In the genomic region with DNA sequence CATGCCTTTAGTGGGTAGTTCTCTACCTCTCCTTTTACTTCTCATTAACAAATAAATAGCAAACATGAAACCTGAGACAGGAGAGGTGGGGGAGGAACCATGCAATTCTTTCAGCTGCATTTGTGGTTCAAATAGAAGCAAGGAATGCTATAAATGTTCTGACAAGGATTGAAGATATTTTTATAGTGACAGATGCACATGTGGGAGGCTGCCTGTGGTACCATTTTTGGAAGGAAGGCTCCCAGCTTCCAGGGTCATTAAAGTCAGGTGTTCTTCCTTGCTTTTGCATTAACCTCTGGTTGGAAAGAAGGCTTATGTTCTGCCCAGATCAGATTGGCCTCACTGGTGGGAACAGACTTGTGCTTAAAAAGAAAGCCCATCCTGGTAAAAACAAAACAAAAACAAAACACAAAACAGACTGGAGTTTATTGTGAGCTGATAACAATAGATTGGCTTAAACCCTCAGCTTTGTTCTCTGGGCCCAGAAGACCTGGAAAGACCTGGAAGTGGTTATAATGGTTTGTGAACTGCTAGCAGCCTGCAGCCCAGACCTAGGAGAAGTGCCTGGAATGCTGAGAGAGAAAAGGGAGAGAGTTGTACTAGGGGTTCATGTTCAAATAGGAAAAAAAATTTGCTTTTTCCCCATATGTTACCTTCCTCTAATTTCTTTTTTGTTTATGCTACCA, we compare ENCODE assay signal across 17 cellular contexts.
DNase-seq lines count a peak whose midpoint lies in the region; ATAC-seq and TF ChIP-seq lines count a peak whose summit lies in the region.
"Had no signal": no experiment of that assay in that cellular context is flagged by ENCODE, and none has a peak within 500 bp of the region (broad histone marks: within the 10 kb centered on the region; RNA-seq: fewer than 3 reads in every experiment).

No MANE protein-coding gene starts in this region.

- intact Hi-C loops in A673 (cut with micrococcal nuclease; ENCODE audit: unreplicated experiment), result loop anchor here (1.0 to 2.0 kb wide), 2 partner anchors 133 to 350 kb away; no protein-coding TSS in a partner anchor

- in situ Hi-C loops in astrocyte of the spinal cord (cut with HindIII; ENCODE audit: low sequenced_read_pairs), result no loop called here

- POLR2A ChIA-PET in A673 (lab: Charles Lee; ENCODE audit: low non-redundant PET), result no interaction called here

- H3K27ac Mint-ChIP-seq in activated naive CD4-positive, alpha-beta T cell treated with anti-CD3 and anti-CD28 coated beads, Interleukin-2, amount 50 U/mL, for 72 hours, result no peak overlapping the region
- H3K27ac Mint-ChIP-seq: CD8-positive, alpha-beta memory T cell had no signal

- no peaks in the 10 kb centered on the region for H3K36me3 ChIP-seq in H7 (replicated peaks; ENCODE audit: control insufficient read depth, insufficient read depth, low read length)
- H3K36me3 ChIP-seq in mesodermal cell (ENCODE audit: control insufficient read depth, insufficient read depth, low read length), result no peaks in the 10 kb centered on the region
- no peaks in the 10 kb centered on the region for H3K36me3 ChIP-seq in A673 (ENCODE audit: insufficient read depth, low read length, poor library complexity, severe bottlenecking)
- H3K36me3 ChIP-seq: transverse colon had no signal

- DNase-seq in A172 (ENCODE audit: low spot score), result peak; percentile 6
- DNase-seq in H7, result peak; percentile 33
- DNase-seq in astrocyte of the spinal cord (ENCODE audit: low read depth, low spot score), result peak; percentile 6
- DNase-seq in A673 (ENCODE audit: low spot score), result no peak
- DNase-seq in kidney tubule cell (ENCODE audit: low spot score), result no peak
- no peak for DNase-seq in activated naive CD4-positive, alpha-beta T cell treated with anti-CD3 and anti-CD28 coated beads, Interleukin-2, amount 50 U/mL, for 72 hours (ENCODE audit: low spot score in 2 of 2)
- DNase-seq in globus pallidus (ENCODE audit: low spot score), result no peak
- DNase-seq: activated CD4-positive, alpha-beta T cell treated with anti-CD3 and anti-CD28 coated beads, Interleukin-2, amount 50 U/mL, for 48 hours; activated naive CD4-positive, alpha-beta T cell treated with Interleukin-2 at 50 U/mL for 16 hours; aorta; CD8-positive, alpha-beta memory T cell; left cardiac atrium; NCI-H1417 treated with DMSO at 0.1 percent for 48 hours; stimulated activated naive CD8-positive, alpha-beta T cell treated with anti-CD3 and anti-CD28 coated beads, Interleukin-15, Interleukin-2, amounts not matched to agents 100 U/mL and 50 U/mL, for 24 hours; transverse colon had no signal

- no TSS peak for BruUV-seq in A673 (replicated peaks; lab: Mats Ljungman, UMichigan)

- H3K4me1 ChIP-seq in mesodermal cell (ENCODE audit: control insufficient read depth, insufficient read depth, low read length, poor library complexity, severe bottlenecking) (no peaks in the 10 kb centered on the region), A673 (ENCODE audit: insufficient read depth, low read length, poor library complexity, severe bottlenecking) (no peaks in the 10 kb centered on the region)
- H3K4me1 ChIP-seq: transverse colon had no signal

- H3K9me3 Mint-ChIP-seq in activated naive CD4-positive, alpha-beta T cell treated with anti-CD3 and anti-CD28 coated beads, Interleukin-2, amount 50 U/mL, for 72 hours, result no peaks in the 10 kb centered on the region

- H3K4me3 ChIP-seq in H7 (ENCODE audit: insufficient read depth, low read depth, low read length) (no peak overlapping the region), astrocyte of the spinal cord (ENCODE audit: low read depth, low read length) (no peak overlapping the region), mesodermal cell (ENCODE audit: extremely low read depth, insufficient read depth, low read length, poor library complexity, severe bottlenecking) (no peak overlapping the region), A673 (ENCODE audit: low read depth, low read length, poor library complexity, severe bottlenecking) (no peak overlapping the region)
- H3K4me3 ChIP-seq: transverse colon had no signal

- H3K9me3 ChIP-seq in mesodermal cell (ENCODE audit: control insufficient read depth, low read length), result peaks cover 6% of the 10 kb centered on the region
- H3K9me3 ChIP-seq in A673 (ENCODE audit: low read depth, low read length, poor library complexity, severe bottlenecking), result no peaks in the 10 kb centered on the region
- H3K9me3 ChIP-seq: transverse colon had no signal

- H3K27ac ChIP-seq in mesodermal cell (ENCODE audit: low read depth, low read length, severe bottlenecking) (peak overlapping the region; percentile 39), A673 (ENCODE audit: low read depth, low read length, poor library complexity, severe bottlenecking) (no peak overlapping the region)
- H3K27ac ChIP-seq: KMS-11, transverse colon had no signal

- ATAC-seq in activated naive CD4-positive, alpha-beta T cell treated with anti-CD3 and anti-CD28 coated beads, Interleukin-2, amount 50 U/mL, for 72 hours, result no peak
- ATAC-seq: stimulated activated naive CD8-positive, alpha-beta T cell treated with anti-CD3 and anti-CD28 coated beads, Interleukin-15, Interleukin-2, amounts not matched to agents 100 U/mL and 50 U/mL, for 24 hours had no signal

- TF ChIP-seq CTCF in astrocyte of the spinal cord (IDR thresholded peaks at IDR 0.05; ENCODE audit: low read depth, low read length) (no peak), A673 (conservative IDR thresholded peaks at IDR 0.05; ENCODE audit: low read depth, low read length) (no peak)

- no peaks in the 10 kb centered on the region for H3K36me3 Mint-ChIP-seq in activated naive CD4-positive, alpha-beta T cell treated with anti-CD3 and anti-CD28 coated beads, Interleukin-2, amount 50 U/mL, for 72 hours
- H3K36me3 Mint-ChIP-seq: CD8-positive, alpha-beta memory T cell had no signal

- H3K27me3 ChIP-seq in H7 (ENCODE audit: control insufficient read depth, insufficient read depth, low read length), result no peaks in the 10 kb centered on the region
- no peaks in the 10 kb centered on the region for H3K27me3 ChIP-seq in A673 (replicated peaks; ENCODE audit: insufficient read depth, low read depth, low read length, poor library complexity)
- H3K27me3 ChIP-seq: transverse colon had no signal

- CTCF ChIA-PET in A673 (lab: Charles Lee), result interaction anchor here (0.7 to 1.5 kb wide), 10 partner anchors 34 to 441 kb away, joined by 3 to 9 read pairs (median 4); no protein-coding TSS in a partner anchor

Comparison
In these comparisons a context has a peak if more than half of its experiments do, and no peak if none do; other contexts are left out.
1. DNase-seq: peak in A172 (single experiment), H7 (single experiment) and astrocyte of the spinal cord (single experiment); none in A673 (single experiment), kidney tubule cell (single experiment), activated naive CD4-positive, alpha-beta T cell treated with anti-CD3 and anti-CD28 coated beads, Interleukin-2, amount 50 U/mL, for 72 hours (0 of 2) and globus pallidus (single experiment).